ENCODE assay signal across 1 cellular context in genomic region chr16:79601092-79601977, GRCh38.
TF ChIP-seq lines count a peak whose summit lies in the region.

No MANE protein-coding gene starts in this region.

TF ChIP-seq in HepG2, 621 proteins besides CTCF, POLR2A, EP300 and RAD21 (continued from another document and continues in another):
- no peak for TF ChIP-seq ZHX2 (IDR thresholded peaks at IDR 0.05; ENCODE audit: low read depth)
- no peak for TF ChIP-seq ZHX2 (CRISPR knock-in tag; IDR thresholded peaks at IDR 0.05; ENCODE audit: borderline replicate concordance)
- TF ChIP-seq TERF1 (CRISPR knock-in tag; IDR thresholded peaks at IDR 0.05) = no peak
- TF ChIP-seq IRX3 (CRISPR knock-in tag; IDR thresholded peaks at IDR 0.05; ENCODE audit: borderline replicate concordance, low read depth) = no peak
- TF ChIP-seq ZNF574 (CRISPR knock-in tag; IDR thresholded peaks at IDR 0.05) = no peak; the same call in 1 of the 2 replicates
- TF ChIP-seq ZNF572 (CRISPR knock-in tag; IDR thresholded peaks at IDR 0.05) = peak; percentile 88; the same call in 1 of the 2 replicates
- no peak for TF ChIP-seq KLF12 (CRISPR knock-in tag; IDR thresholded peaks at IDR 0.05; ENCODE audit: borderline replicate concordance)
- peak; percentile 59 for TF ChIP-seq MAX (IDR thresholded peaks at IDR 0.05)
- no peak for TF ChIP-seq GPBP1L1 (CRISPR knock-in tag; IDR thresholded peaks at IDR 0.05)
- TF ChIP-seq ZFP41 (CRISPR knock-in tag; IDR thresholded peaks at IDR 0.05; ENCODE audit: borderline replicate concordance) = no peak
- peak; percentile 76 for TF ChIP-seq ZNF687 (CRISPR knock-in tag; IDR thresholded peaks at IDR 0.05)
- TF ChIP-seq ZNF792 (CRISPR knock-in tag; IDR thresholded peaks at IDR 0.05) = no peak
- TF ChIP-seq ZNF20 (CRISPR knock-in tag; IDR thresholded peaks at IDR 0.05) = peak; percentile 79; the same call in 1 of the 2 replicates
- TF ChIP-seq ZNF510 (CRISPR knock-in tag; IDR thresholded peaks at IDR 0.05; ENCODE audit: low read depth) = no peak
- TF ChIP-seq GMEB1 (CRISPR knock-in tag; IDR thresholded peaks at IDR 0.05; ENCODE audit: borderline replicate concordance) = no peak
- no peak for TF ChIP-seq ZNF883 (CRISPR knock-in tag; IDR thresholded peaks at IDR 0.05; ENCODE audit: not compliant biosample characterization)
- no peak for TF ChIP-seq SALL2 (CRISPR knock-in tag; IDR thresholded peaks at IDR 0.05)
- no peak for TF ChIP-seq DRAP1 (CRISPR knock-in tag; IDR thresholded peaks at IDR 0.05)
- TF ChIP-seq ZNF30 (CRISPR knock-in tag; IDR thresholded peaks at IDR 0.05) = no peak
- TF ChIP-seq ZNF784 (CRISPR knock-in tag; IDR thresholded peaks at IDR 0.05; ENCODE audit: borderline replicate concordance) = no peak
- TF ChIP-seq ZNF501 (CRISPR knock-in tag; IDR thresholded peaks at IDR 0.05) = peak; percentile 47; the same call in 1 of the 2 replicates
- no peak for TF ChIP-seq ZNF615 (CRISPR knock-in tag; IDR thresholded peaks at IDR 0.05; ENCODE audit: borderline replicate concordance)
- no peak; the same call in 1 of the 2 replicates for TF ChIP-seq STAT5B (CRISPR knock-in tag; IDR thresholded peaks at IDR 0.05)
- peak; percentile 40; the same call in 1 of the 2 replicates for TF ChIP-seq ZNF281 (CRISPR knock-in tag; IDR thresholded peaks at IDR 0.05; ENCODE audit: borderline replicate concordance)
- no peak for TF ChIP-seq ZNF282 (IDR thresholded peaks at IDR 0.05; ENCODE audit: partially characterized antibody)
- peak; percentile 85 for TF ChIP-seq RARA (CRISPR knock-in tag; IDR thresholded peaks at IDR 0.05)
- no peak for TF ChIP-seq ATF7 (IDR thresholded peaks at IDR 0.05)
- TF ChIP-seq ATF7 (CRISPR knock-in tag; IDR thresholded peaks at IDR 0.05) = no peak; the same call in 1 of the 2 replicates
- TF ChIP-seq SATB2 (CRISPR knock-in tag; IDR thresholded peaks at IDR 0.05) = no peak
- no peak for TF ChIP-seq TEF (CRISPR knock-in tag; IDR thresholded peaks at IDR 0.05)
- no peak for TF ChIP-seq ZMYM4 (CRISPR knock-in tag; IDR thresholded peaks at IDR 0.05)
- no peak for TF ChIP-seq ZNF562 (CRISPR knock-in tag; IDR thresholded peaks at IDR 0.05; ENCODE audit: borderline replicate concordance)
- no peak for TF ChIP-seq ZC3H4 (CRISPR knock-in tag; IDR thresholded peaks at IDR 0.05; ENCODE audit: borderline replicate concordance)
- TF ChIP-seq ZNF577 (CRISPR knock-in tag; IDR thresholded peaks at IDR 0.05; ENCODE audit: borderline replicate concordance, low read depth) = no peak
- peak; percentile 84 for TF ChIP-seq CCDC6 (CRISPR knock-in tag; IDR thresholded peaks at IDR 0.05)
- no peak for TF ChIP-seq NONO (IDR thresholded peaks at IDR 0.05)
- TF ChIP-seq NONO (CRISPR knock-in tag; conservative IDR thresholded peaks at IDR 0.05) = peak; percentile 86
